ENCODE assay signal across 2 cellular contexts in the genomic region with DNA sequence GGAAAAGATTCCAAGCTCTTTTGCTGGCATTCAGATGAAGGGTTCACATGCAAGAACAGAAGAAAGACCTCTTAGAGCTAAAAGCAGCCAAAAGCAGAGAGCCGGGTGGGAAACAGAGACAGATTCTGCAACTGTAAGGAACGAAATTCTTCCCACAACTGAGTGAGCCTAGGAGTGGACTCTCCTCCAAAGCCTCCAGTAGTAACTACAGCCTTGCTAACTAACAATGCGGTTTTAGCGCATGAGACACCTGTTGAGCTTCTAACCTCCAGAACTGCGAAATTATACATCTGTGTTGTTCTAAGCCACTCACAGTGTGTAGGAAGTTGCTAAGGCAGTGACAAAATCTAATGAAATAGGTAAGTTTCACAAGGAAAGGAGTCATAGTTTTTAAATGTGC.
TF ChIP-seq lines count a peak whose summit lies in the region.

No MANE protein-coding gene starts in this region.

TF ChIP-seq in IMR-90, 13 proteins besides CTCF, POLR2A, EP300 and RAD21:
- TF ChIP-seq SMC3 (IDR thresholded peaks at IDR 0.05; ENCODE audit: low read depth, low read length) (no peak), CHD1 (IDR thresholded peaks at IDR 0.05; ENCODE audit: low read depth, low read length) (no peak), RFX5 (IDR thresholded peaks at IDR 0.05; ENCODE audit: low read depth, low read length) (no peak), RCOR1 (IDR thresholded peaks at IDR 0.05; ENCODE audit: insufficient replicate concordance, low read length) (no peak), MAZ (IDR thresholded peaks at IDR 0.05; ENCODE audit: borderline replicate concordance, low read depth, low read length) (no peak), FOS (IDR thresholded peaks at IDR 0.05; ENCODE audit: low read depth, low read length) (no peak), NFE2L2 (IDR thresholded peaks at IDR 0.05; ENCODE audit: low read depth, low read length) (no peak), BHLHE40 (IDR thresholded peaks at IDR 0.05; ENCODE audit: low read depth, low read length) (no peak), MXI1 (IDR thresholded peaks at IDR 0.05; ENCODE audit: borderline replicate concordance, low read depth, low read length) (no peak), MAFK (IDR thresholded peaks at IDR 0.05; ENCODE audit: low read depth, low read length) (no peak), CEBPB (IDR thresholded peaks at IDR 0.05; ENCODE audit: low read depth, low read length) (no peak)
- TF ChIP-seq, protein P1, sequence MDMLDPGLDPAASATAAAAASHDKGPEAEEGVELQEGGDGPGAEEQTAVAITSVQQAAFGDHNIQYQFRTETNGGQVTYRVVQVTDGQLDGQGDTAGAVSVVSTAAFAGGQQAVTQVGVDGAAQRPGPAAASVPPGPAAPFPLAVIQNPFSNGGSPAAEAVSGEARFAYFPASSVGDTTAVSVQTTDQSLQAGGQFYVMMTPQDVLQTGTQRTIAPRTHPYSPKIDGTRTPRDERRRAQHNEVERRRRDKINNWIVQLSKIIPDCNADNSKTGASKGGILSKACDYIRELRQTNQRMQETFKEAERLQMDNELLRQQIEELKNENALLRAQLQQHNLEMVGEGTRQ (IDR thresholded peaks at IDR 0.05; ENCODE audit: low read depth, low read length): no peak
- TF ChIP-seq, protein P2, sequence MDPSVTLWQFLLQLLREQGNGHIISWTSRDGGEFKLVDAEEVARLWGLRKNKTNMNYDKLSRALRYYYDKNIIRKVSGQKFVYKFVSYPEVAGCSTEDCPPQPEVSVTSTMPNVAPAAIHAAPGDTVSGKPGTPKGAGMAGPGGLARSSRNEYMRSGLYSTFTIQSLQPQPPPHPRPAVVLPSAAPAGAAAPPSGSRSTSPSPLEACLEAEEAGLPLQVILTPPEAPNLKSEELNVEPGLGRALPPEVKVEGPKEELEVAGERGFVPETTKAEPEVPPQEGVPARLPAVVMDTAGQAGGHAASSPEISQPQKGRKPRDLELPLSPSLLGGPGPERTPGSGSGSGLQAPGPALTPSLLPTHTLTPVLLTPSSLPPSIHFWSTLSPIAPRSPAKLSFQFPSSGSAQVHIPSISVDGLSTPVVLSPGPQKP (IDR thresholded peaks at IDR 0.05; ENCODE audit: borderline replicate concordance, low read depth, low read length): no peak

TF ChIP-seq in H1, 55 proteins besides CTCF, POLR2A, EP300 and RAD21:
- TF ChIP-seq, protein P1 (IDR thresholded peaks at IDR 0.05; ENCODE audit: low read length): no peak
- TF ChIP-seq TAF1 (IDR thresholded peaks at IDR 0.05; ENCODE audit: low read depth, low read length) (no peak), SP2 (IDR thresholded peaks at IDR 0.05; ENCODE audit: low read length) (no peak), POLR2AphosphoS5 (IDR thresholded peaks at IDR 0.05; ENCODE audit: low read depth, low read length) (no peak), TBP (IDR thresholded peaks at IDR 0.05; ENCODE audit: low read depth, low read length) (no peak), KDM1A (IDR thresholded peaks at IDR 0.05; ENCODE audit: borderline replicate concordance, low read length) (no peak), FOSL1 (IDR thresholded peaks at IDR 0.05; ENCODE audit: insufficient read depth, low read depth, low read length) (no peak), TAF7 (optimal IDR thresholded peaks at IDR 0.05; ENCODE audit: borderline replicate concordance, low read depth, low read length) (no peak), BRCA1 (IDR thresholded peaks at IDR 0.05; ENCODE audit: low read depth, low read length) (no peak), JUND (IDR thresholded peaks at IDR 0.05; ENCODE audit: low read length) (no peak)
- TF ChIP-seq, protein P3, sequence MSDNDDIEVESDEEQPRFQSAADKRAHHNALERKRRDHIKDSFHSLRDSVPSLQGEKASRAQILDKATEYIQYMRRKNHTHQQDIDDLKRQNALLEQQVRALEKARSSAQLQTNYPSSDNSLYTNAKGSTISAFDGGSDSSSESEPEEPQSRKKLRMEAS (IDR thresholded peaks at IDR 0.05): no peak
